Comparison of ENCODE assay signal across 8 cellular contexts in the genomic region with DNA sequence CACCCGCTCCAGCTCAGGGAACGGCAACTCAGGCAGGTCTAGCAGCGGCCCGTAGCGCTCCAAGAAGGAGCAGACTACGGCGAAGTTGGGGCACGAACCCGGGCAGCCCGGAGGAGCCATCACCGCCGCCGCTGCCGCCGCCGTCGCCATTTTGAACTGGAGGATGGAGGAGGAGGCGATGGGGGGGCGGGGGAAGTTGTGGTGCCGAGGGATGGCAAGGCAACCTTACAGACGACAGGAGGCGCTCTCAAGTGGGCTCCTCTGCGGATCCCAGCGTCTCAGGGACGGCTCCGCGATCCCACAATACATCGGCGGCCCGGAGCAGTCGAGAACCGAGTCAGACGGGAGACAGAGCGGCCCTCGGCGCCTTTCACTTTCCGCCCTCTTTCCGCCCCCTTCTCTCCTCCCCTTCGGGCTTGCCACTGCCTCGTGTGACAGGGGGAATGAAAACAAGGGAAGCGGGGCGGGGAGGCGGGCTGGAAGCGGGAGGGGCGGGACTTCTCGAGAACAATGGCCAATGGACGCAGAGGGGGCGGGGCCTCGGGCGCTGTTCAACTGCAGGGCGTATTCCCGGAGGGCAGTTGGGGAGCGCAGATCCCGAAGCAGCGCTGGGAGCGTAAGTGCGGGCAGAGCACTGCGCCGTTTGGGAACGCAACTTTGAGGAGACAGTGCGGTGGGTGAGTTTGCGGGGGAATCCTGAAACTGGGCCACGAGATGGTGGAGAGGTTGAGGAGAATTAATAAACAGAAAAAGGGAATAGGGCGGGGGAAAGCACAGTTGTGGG. TPM values are rescaled to one million over a fixed set of nuclear protein-coding genes. Genes with fewer than 3 reads are reported as not detected.
A peak's percentile ranks its signal among the peaks of the same experiment; 100 is the strongest.
DNase-seq lines count a peak whose midpoint lies in the region; ATAC-seq, FAIRE-seq and TF ChIP-seq lines count a peak whose summit lies in the region.

A gene (plus strand): TSS at position 580 of the 784 bp plus-strand sequence. CDS start 21,353 bp downstream, outside the sequence.
A gene with protein sequence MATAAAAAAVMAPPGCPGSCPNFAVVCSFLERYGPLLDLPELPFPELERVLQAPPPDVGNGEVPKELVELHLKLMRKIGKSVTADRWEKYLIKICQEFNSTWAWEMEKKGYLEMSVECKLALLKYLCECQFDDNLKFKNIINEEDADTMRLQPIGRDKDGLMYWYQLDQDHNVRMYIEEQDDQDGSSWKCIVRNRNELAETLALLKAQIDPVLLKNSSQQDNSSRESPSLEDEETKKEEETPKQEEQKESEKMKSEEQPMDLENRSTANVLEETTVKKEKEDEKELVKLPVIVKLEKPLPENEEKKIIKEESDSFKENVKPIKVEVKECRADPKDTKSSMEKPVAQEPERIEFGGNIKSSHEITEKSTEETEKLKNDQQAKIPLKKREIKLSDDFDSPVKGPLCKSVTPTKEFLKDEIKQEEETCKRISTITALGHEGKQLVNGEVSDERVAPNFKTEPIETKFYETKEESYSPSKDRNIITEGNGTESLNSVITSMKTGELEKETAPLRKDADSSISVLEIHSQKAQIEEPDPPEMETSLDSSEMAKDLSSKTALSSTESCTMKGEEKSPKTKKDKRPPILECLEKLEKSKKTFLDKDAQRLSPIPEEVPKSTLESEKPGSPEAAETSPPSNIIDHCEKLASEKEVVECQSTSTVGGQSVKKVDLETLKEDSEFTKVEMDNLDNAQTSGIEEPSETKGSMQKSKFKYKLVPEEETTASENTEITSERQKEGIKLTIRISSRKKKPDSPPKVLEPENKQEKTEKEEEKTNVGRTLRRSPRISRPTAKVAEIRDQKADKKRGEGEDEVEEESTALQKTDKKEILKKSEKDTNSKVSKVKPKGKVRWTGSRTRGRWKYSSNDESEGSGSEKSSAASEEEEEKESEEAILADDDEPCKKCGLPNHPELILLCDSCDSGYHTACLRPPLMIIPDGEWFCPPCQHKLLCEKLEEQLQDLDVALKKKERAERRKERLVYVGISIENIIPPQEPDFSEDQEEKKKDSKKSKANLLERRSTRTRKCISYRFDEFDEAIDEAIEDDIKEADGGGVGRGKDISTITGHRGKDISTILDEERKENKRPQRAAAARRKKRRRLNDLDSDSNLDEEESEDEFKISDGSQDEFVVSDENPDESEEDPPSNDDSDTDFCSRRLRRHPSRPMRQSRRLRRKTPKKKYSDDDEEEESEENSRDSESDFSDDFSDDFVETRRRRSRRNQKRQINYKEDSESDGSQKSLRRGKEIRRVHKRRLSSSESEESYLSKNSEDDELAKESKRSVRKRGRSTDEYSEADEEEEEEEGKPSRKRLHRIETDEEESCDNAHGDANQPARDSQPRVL (N-terminal part only) (minus strand): TSS at position 158 of the 784 bp plus-strand sequence. CDS start 8 bp downstream, at position 150.

- H3K27me3 ChIP-seq in Karpas-422 (ENCODE audit: low read length), result no peaks in the 10 kb centered on the region

- peak within 1 kb of the TSS; percentile 98 for H3K9ac ChIP-seq in Karpas-422 (ENCODE audit: low read length)

- peaks cover 41 to 49% of the 10 kb centered on the region in 2 donors for H3K4me1 Mint-ChIP-seq in natural killer cell

- peak within 1 kb of the TSS; percentile 98 for H2AFZ ChIP-seq in Karpas-422 (ENCODE audit: low read length)

- H3K27ac ChIP-seq in Karpas-422 (ENCODE audit: low read length), result peak within 1 kb of the TSS; percentile 93

- no peaks in the 10 kb centered on the region for H3K36me3 Mint-ChIP-seq in natural killer cell

- peak within 1 kb of the TSS; percentile 100 for H3K4me2 ChIP-seq in Karpas-422 (ENCODE audit: low read depth, low read length, poor library complexity, severe bottlenecking)

- TF ChIP-seq CTCF in fibroblast of mammary gland (conservative IDR thresholded peaks at IDR 0.05; ENCODE audit: control insufficient read depth, insufficient read depth, low read depth, low read length), result peak; percentile 64
- TF ChIP-seq CTCF in natural killer cell (IDR thresholded peaks at IDR 0.05), result peak; percentile 69

- no peaks in the 10 kb centered on the region for H3K9me3 Mint-ChIP-seq in natural killer cell

- H3K9me2 ChIP-seq in Karpas-422 (replicated peaks; ENCODE audit: insufficient read depth, low read length), result no peaks in the 10 kb centered on the region

- H3K4me1 ChIP-seq in Karpas-422 (ENCODE audit: low read length), result peaks cover 41% of the 10 kb centered on the region

- ATAC-seq in GM21825 (IDR thresholded peaks at IDR 0.05; ENCODE audit: unreplicated experiment) (peak; percentile 75), natural killer cell (peak; percentile 79 to 92 (median 83))

- peak within 1 kb of the TSS; percentile 92 for H3K27ac Mint-ChIP-seq in natural killer cell

- peak within 1 kb of the TSS; percentile 87 for H3K4me3 ChIP-seq in Karpas-422 (ENCODE audit: low read length)
- peak within 1 kb of the TSS; percentile 93 for H3K4me3 ChIP-seq in fibroblast of mammary gland (ENCODE audit: control insufficient read depth, low read depth, low read length)

- intact Hi-C loops in natural killer cell (cut with micrococcal nuclease), result loop anchor here (1.0 kb wide), 1 partner anchor 174 kb away; a partner anchor contains a TSS

- H4K20me1 ChIP-seq in Karpas-422 (ENCODE audit: insufficient read depth, low read depth, low read length), result peaks cover 24% of the 10 kb centered on the region

- peak within 1 kb of the TSS; percentile 100 for H3K4me3 Mint-ChIP-seq in natural killer cell

- H3K79me2 ChIP-seq in Karpas-422 (ENCODE audit: low read length), result peaks cover 46% of the 10 kb centered on the region

- no peaks in the 10 kb centered on the region for H3K9me3 ChIP-seq in Karpas-422 (ENCODE audit: low read length)

- H3K27me3 Mint-ChIP-seq in natural killer cell (ENCODE audit: low read depth in 2 of 2), result no peaks in the 10 kb centered on the region

- DNase-seq in Daoy (ENCODE audit: low read depth) (peak; percentile 98), Karpas-422 (peak; percentile 98), RCC 7860 (ENCODE audit: low spot score) (peak; percentile 91), fibroblast of mammary gland (ENCODE audit: low read depth) (peak; percentile 97), natural killer cell (peak; percentile 93)
- peak; percentile 94 for DNase-seq in activated T-helper 1 cell treated with anti-CD3 and anti-CD28 coated beads, Interleukin-2, amount 50 U/mL, for 16 hours (ENCODE audit: low read depth in 1 of 2, low spot score in 1 of 2)
- peak; percentile 99 for DNase-seq in stimulated activated naive CD4-positive, alpha-beta T cell treated with Interleukin-2 at 50 U/mL for 16 hours (lab: John Stamatoyannopoulos, UW)

- peak; percentile 65 for FAIRE-seq in RCC 7860 (lab: Jason Lieb, UNC)

- H3K36me3 ChIP-seq in Karpas-422 (ENCODE audit: insufficient read depth, low read length), result 0 out of 2 replicates have a peak, but pooled peaks cover 3% of the 10 kb centered on the region

RNA-seq across cellular contexts. Expression of the first gene that starts in this region (rescaled TPM):
- total RNA-seq in Daoy (2014; rRNA removed; shearing (Covaris generic)), result 15.1 and 19.4 TPM in 2 replicates
- total RNA-seq in Karpas-422 (2014; rRNA removed; shearing (Covaris generic); ENCODE audit: low replicate concordance), result 2.8 and 6.6 TPM in 2 replicates
- 1 to 10 TPM; 4.8 to 5.7 (median 5.4) TPM for total RNA-seq in natural killer cell

RNA-seq across cellular contexts. Expression of the second gene that starts in this region (rescaled TPM):
- 13.2 and 27.5 TPM in 2 replicates for total RNA-seq in Daoy (2014; rRNA removed; shearing (Covaris generic))
- 41.1 and 45.1 TPM in 2 replicates for total RNA-seq in Karpas-422 (2014; rRNA removed; shearing (Covaris generic); ENCODE audit: low replicate concordance)
- total RNA-seq in natural killer cell, result 100 to 1,000 TPM in 2 of 3 donors, 10 to 100 TPM in 1; 87.3 to 119 (median 110) TPM

Comparison
In these comparisons a context has a peak if more than half of its experiments do, and no peak if none do; other contexts are left out.
1. Peak in every context shown above with its lines: DNase-seq, ATAC-seq, H3K4me3 ChIP-seq and H3K27ac ChIP-seq.